ENCODE assay signal across 1 cellular context in the genomic region with DNA sequence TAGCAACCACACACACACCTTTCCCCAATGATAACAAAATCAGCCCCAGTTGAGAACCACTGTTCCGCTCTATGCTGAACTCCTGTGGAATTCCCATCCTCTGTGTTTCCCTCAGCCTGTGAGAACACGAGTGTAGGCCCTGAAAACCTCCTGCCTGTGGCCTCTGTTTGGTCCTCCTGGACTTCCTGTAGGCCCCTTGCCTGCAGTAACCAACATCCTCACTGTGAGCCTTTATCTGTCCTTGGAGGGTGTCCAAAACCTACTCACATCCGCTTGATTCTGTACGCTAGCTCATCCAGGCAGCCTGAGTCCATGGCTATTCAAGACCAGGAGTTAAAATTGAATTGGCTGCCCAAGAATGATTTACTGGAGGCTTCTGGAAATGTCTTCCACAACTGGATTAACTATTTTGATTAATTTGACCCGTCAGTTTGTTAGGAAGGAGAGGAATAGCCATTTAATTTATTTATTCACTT.
TF ChIP-seq lines count a peak whose summit lies in the region.

No MANE protein-coding gene starts in this region.

TF ChIP-seq in HepG2, 621 proteins besides CTCF, POLR2A, EP300 and RAD21 (continued from another document):
- TF ChIP-seq ZBTB33 (CRISPR knock-in tag; IDR thresholded peaks at IDR 0.05): peak; percentile 94
- TF ChIP-seq FOXA1 (IDR thresholded peaks at IDR 0.05): no peak
- TF ChIP-seq FOXA1 (CRISPR knock-in tag; IDR thresholded peaks at IDR 0.05): 0 out of 2 replicates have a peak, but pooled peaks have one; percentile 5
- no peak for TF ChIP-seq ZNF558 (CRISPR knock-in tag; IDR thresholded peaks at IDR 0.05; ENCODE audit: borderline replicate concordance)
- TF ChIP-seq FOXP1 (IDR thresholded peaks at IDR 0.05): no peak
- TF ChIP-seq FOXP1 (CRISPR knock-in tag; IDR thresholded peaks at IDR 0.05): no peak
- TF ChIP-seq, protein P1, sequence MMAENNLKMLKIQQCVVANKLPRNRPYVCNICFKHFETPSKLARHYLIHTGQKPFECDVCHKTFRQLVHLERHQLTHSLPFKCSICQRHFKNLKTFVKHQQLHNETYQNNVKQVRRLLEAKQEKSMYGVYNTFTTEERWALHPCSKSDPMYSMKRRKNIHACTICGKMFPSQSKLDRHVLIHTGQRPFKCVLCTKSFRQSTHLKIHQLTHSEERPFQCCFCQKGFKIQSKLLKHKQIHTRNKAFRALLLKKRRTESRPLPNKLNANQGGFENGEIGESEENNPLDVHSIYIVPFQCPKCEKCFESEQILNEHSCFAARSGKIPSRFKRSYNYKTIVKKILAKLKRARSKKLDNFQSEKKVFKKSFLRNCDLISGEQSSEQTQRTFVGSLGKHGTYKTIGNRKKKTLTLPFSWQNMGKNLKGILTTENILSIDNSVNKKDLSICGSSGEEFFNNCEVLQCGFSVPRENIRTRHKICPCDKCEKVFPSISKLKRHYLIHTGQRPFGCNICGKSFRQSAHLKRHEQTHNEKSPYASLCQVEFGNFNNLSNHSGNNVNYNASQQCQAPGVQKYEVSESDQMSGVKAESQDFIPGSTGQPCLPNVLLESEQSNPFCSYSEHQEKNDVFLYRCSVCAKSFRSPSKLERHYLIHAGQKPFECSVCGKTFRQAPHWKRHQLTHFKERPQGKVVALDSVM (CRISPR knock-in tag; IDR thresholded peaks at IDR 0.05): peak; percentile 60; the same call in 1 of the 2 replicates
- TF ChIP-seq ETV5 (CRISPR knock-in tag; IDR thresholded peaks at IDR 0.05; ENCODE audit: borderline replicate concordance): peak; percentile 62; the same call in 1 of the 2 replicates
- TF ChIP-seq, protein P2, sequence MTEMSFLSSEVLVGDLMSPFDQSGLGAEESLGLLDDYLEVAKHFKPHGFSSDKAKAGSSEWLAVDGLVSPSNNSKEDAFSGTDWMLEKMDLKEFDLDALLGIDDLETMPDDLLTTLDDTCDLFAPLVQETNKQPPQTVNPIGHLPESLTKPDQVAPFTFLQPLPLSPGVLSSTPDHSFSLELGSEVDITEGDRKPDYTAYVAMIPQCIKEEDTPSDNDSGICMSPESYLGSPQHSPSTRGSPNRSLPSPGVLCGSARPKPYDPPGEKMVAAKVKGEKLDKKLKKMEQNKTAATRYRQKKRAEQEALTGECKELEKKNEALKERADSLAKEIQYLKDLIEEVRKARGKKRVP (CRISPR knock-in tag; IDR thresholded peaks at IDR 0.05): 0 out of 4 replicates have a peak, but pooled peaks of 1 of the 2 experiments have one; percentile 21
- TF ChIP-seq HDAC2 (CRISPR knock-in tag; IDR thresholded peaks at IDR 0.05): 0 out of 2 replicates have a peak, but pooled peaks have one; percentile 24
- TF ChIP-seq ZFX (CRISPR knock-in tag; IDR thresholded peaks at IDR 0.05; ENCODE audit: low read depth): peak; percentile 60; the same call in 1 of the 2 replicates
- TF ChIP-seq ZFY (CRISPR knock-in tag; IDR thresholded peaks at IDR 0.05): peak; percentile 53
- TF ChIP-seq YY1 (IDR thresholded peaks at IDR 0.05; ENCODE audit: insufficient read depth, insufficient replicate concordance, low read depth, low read length): no peak
- peak; percentile 85 for TF ChIP-seq ZBTB38 (CRISPR knock-in tag; IDR thresholded peaks at IDR 0.05)
- no peak for TF ChIP-seq PHF8 (CRISPR knock-in tag; IDR thresholded peaks at IDR 0.05)
- no peak for TF ChIP-seq MTF2 (CRISPR knock-in tag; IDR thresholded peaks at IDR 0.05; ENCODE audit: borderline replicate concordance)
- TF ChIP-seq MATR3 (CRISPR knock-in tag; IDR thresholded peaks at IDR 0.05): no peak
- TF ChIP-seq PAF1 (CRISPR knock-in tag; IDR thresholded peaks at IDR 0.05): no peak
- peak; percentile 66 for TF ChIP-seq ZMYM4 (CRISPR knock-in tag; IDR thresholded peaks at IDR 0.05)
- TF ChIP-seq GATAD2A (CRISPR knock-in tag; IDR thresholded peaks at IDR 0.05): peak; percentile 37; the same call in 1 of the 2 replicates
- TF ChIP-seq, protein P3, sequence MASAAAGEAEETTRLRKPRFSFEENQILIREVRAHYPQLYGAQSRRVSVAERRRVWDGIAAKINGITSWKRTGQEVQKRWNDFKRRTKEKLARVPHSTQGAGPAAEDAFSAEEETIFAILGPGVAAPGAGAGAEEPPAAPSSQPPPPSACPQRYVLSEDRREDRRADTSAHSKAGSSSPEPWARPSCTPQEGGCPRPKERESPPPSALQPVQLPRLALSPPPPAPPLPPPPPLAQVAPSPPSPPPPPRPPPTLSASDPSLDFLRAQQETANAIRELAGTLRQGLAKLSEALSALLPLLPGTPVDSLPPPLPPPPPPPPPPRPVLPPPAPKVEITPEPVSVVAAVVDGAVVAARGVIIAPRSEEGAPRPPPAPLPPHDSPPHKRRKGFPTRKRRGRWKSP (CRISPR knock-in tag; IDR thresholded peaks at IDR 0.05): no peak
- TF ChIP-seq ZNF782 (CRISPR knock-in tag; IDR thresholded peaks at IDR 0.05; ENCODE audit: borderline replicate concordance): no peak
- no peak for TF ChIP-seq BCL6 (CRISPR knock-in tag; IDR thresholded peaks at IDR 0.05)
- TF ChIP-seq CSRNP1 (CRISPR knock-in tag; IDR thresholded peaks at IDR 0.05): no peak
- peak; percentile 56; the same call in 1 of the 2 replicates for TF ChIP-seq HOMEZ (CRISPR knock-in tag; IDR thresholded peaks at IDR 0.05; ENCODE audit: low read depth)
- TF ChIP-seq, protein P4, sequence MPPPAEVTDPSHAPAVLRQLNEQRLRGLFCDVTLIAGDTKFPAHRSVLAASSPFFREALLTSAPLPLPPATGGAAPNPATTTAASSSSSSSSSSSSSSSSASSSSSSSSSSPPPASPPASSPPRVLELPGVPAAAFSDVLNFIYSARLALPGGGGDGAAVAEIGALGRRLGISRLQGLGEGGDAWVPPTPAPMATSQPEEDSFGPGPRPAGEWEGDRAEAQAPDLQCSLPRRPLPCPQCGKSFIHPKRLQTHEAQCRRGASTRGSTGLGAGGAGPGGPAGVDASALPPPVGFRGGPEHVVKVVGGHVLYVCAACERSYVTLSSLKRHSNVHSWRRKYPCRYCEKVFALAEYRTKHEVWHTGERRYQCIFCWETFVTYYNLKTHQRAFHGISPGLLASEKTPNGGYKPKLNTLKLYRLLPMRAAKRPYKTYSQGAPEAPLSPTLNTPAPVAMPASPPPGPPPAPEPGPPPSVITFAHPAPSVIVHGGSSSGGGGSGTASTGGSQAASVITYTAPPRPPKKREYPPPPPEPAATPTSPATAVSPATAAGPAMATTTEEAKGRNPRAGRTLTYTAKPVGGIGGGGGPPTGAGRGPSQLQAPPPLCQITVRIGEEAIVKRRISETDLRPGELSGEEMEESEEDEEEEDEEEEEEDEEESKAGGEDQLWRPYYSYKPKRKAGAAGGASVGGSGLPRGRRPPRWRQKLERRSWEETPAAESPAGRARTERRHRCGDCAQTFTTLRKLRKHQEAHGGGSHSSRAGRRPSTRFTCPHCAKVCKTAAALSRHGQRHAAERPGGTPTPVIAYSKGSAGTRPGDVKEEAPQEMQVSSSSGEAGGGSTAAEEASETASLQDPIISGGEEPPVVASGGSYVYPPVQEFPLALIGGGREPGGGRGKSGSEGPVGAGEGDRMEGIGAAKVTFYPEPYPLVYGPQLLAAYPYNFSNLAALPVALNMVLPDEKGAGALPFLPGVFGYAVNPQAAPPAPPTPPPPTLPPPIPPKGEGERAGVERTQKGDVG (CRISPR knock-in tag; IDR thresholded peaks at IDR 0.05; ENCODE audit: borderline replicate concordance): peak; percentile 72; the same call in 1 of the 2 replicates
- TF ChIP-seq ZBTB20 (CRISPR knock-in tag; IDR thresholded peaks at IDR 0.05; ENCODE audit: borderline replicate concordance, low read depth): no peak
